In the genomic region with DNA sequence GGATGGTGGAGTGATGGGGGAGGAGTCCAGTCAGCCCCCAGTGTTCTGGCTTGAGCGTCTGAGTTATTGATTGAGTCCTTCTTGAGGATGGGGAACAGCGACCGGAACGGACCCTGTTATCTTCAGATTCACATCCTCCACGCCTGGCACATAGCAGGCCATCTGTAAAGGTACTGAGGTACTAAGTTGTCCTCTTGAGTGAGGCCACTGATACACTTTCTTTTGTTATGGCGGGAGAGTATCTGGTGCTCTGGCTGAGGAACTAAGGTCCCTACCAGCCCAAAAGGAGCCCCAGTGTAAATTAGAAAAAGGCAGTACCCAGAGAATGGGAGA, we compare ENCODE assay signal across 14 cellular contexts. TPM values are rescaled to one million over a fixed set of nuclear protein-coding genes. Genes with fewer than 3 reads are reported as not detected.
DNase-seq lines count a peak whose midpoint lies in the region; TF ChIP-seq lines count a peak whose summit lies in the region.
"Had no signal": no experiment of that assay in that cellular context is flagged by ENCODE, and none has a peak within 500 bp of the region (broad histone marks: within the 10 kb centered on the region; RNA-seq: fewer than 3 reads in every experiment).

No MANE protein-coding gene starts in this region.

- DNase-seq in ascending aorta (ENCODE audit: low spot score in 2 of 2) = no peak
- no peak for DNase-seq in fibroblast of mammary gland (ENCODE audit: low read depth)
- no peak for DNase-seq in GM10248 (ENCODE audit: extremely low spot score)
- no peak for DNase-seq in NCI-H128 (lab: John Stamatoyannopoulos, UW; ENCODE audit: unreplicated experiment)
- DNase-seq in spleen = no peak
- DNase-seq in DMS79 treated with DMSO at 0.1 percent for 48 hours (lab: John Stamatoyannopoulos, UW) = no peak
- DNase-seq: activated CD4-positive, alpha-beta memory T cell treated with anti-CD3 and anti-CD28 coated beads, Interleukin-2, amount 10 ng/mL, durations not matched to agents 7 days and 5 days; DMS79; NCI-H1092 treated with DMSO at 0.1 percent for 48 hours had no signal

- CTCF ChIA-PET in GM10248 (lab: Yijun Ruan, JAX) = no interaction called here

- 89 to 96% (median 91%) methylated on average over 6 of the region's 6 CpGs for WGBS in spleen, 5 donors

- peak overlapping the region; percentile 77; the same call in 1 of the 2 replicates for H3K9ac ChIP-seq in ES-I3 (ENCODE audit: low read depth, low read length)
- H3K9ac ChIP-seq: BLaER1 treated with 17β-estradiol and CSF1 and Interleukin-3, amounts not matched to agents 10 nM and 100 nM had no signal

- H3K9me3 ChIP-seq in ES-I3 (ENCODE audit: control insufficient read depth, insufficient read depth, low read length) = no peaks in the 10 kb centered on the region
- no peaks in the 10 kb centered on the region for H3K9me3 ChIP-seq in ascending aorta
- no peaks in the 10 kb centered on the region for H3K9me3 ChIP-seq in spleen

- H3K36me3 ChIP-seq in ES-I3 (ENCODE audit: insufficient read depth, low read length) = no peaks in the 10 kb centered on the region
- no peaks in the 10 kb centered on the region for H3K36me3 ChIP-seq in ascending aorta
- no peaks in the 10 kb centered on the region for H3K36me3 ChIP-seq in spleen
- H3K36me3 ChIP-seq: BLaER1 treated with 17β-estradiol and CSF1 and Interleukin-3, amounts not matched to agents 10 nM and 100 nM had no signal

- POLR2A ChIA-PET in GM10248 (lab: Yijun Ruan, JAX) = no interaction called here

- no peak for TF ChIP-seq CTCF in ascending aorta (IDR thresholded peaks at IDR 0.05)
- no peak for TF ChIP-seq CTCF in fibroblast of mammary gland (conservative IDR thresholded peaks at IDR 0.05; ENCODE audit: control insufficient read depth, insufficient read depth, low read depth, low read length)
- no peak for TF ChIP-seq CTCF in GM10248 (IDR thresholded peaks at IDR 0.05; ENCODE audit: control extremely low read depth, extremely low read depth, low read depth, missing control alignments)
- TF ChIP-seq CTCF in spleen (IDR thresholded peaks at IDR 0.05 in 8 of 11, conservative IDR thresholded peaks at IDR 0.05 in 3 of 11) = no peak

- intact Hi-C loops in ascending aorta (cut with DNase I) (loop anchor here (1.0 to 5.0 kb wide), 5 partner anchors 17 to 185 kb away; a partner anchor contains a TSS), spleen (cut with DNase I; ENCODE audit: low total_unique reads) (no loop called here)

- no peak for TF ChIP-seq POLR2A in spleen (IDR thresholded peaks at IDR 0.05)

- H3K27me3 ChIP-seq in ascending aorta (no peaks in the 10 kb centered on the region), spleen (replicated peaks in 1 of 7) (peaks cover 0 to 4% (median 0%) of the 10 kb centered on the region in 7 donors)
- H3K27me3 ChIP-seq: BLaER1 treated with 17β-estradiol and CSF1 and Interleukin-3, amounts not matched to agents 10 nM and 100 nM had no signal

- H3K27ac ChIP-seq in ascending aorta = peak overlapping the region; percentile 81 to 93
- peak overlapping the region in 15 of 21 experiments; percentile 53 to 89 (median 78) for H3K27ac ChIP-seq in skin epidermis
- no peak overlapping the region for H3K27ac ChIP-seq in spleen
- H3K27ac ChIP-seq: BLaER1 treated with 17β-estradiol and CSF1 and Interleukin-3, amounts not matched to agents 10 nM and 100 nM had no signal

- no peak overlapping the region for H3K4me3 ChIP-seq in ascending aorta
- H3K4me3 ChIP-seq in fibroblast of mammary gland (ENCODE audit: control insufficient read depth, low read depth, low read length) = peak overlapping the region; percentile 55
- peak overlapping the region in 3 of 7 experiments; percentile 3 to 25 (median 24) for H3K4me3 ChIP-seq in skin epidermis
- H3K4me3 ChIP-seq in spleen = no peak overlapping the region
- H3K4me3 ChIP-seq: BLaER1 treated with 17β-estradiol and CSF1 and Interleukin-3, amounts not matched to agents 10 nM and 100 nM had no signal

- H3K4me1 ChIP-seq in ES-I3 (ENCODE audit: insufficient read depth, low read length) (no peaks in the 10 kb centered on the region), ascending aorta (peaks cover 4 to 15% of the 10 kb centered on the region in 2 donors), spleen (peaks cover 7 to 17% (median 15%) of the 10 kb centered on the region in 6 donors)

RNA-seq across cellular contexts. Expression of a gene that starts 16.7 kb away (rescaled TPM):
- total RNA-seq in ascending aorta (6.2 TPM), spleen (1 to 10 TPM in 6 of 7 donors, under 1 TPM in 1; 0.92 to 4.4 (median 2.4) TPM)
- under 1 TPM; 0.15 to 0.42 (median 0.29) TPM for polyA plus RNA-seq in spleen
- total RNA-seq: H7, SK-MEL-5 had no signal

Comparison
In these comparisons a context has a peak if more than half of its experiments do, and no peak if none do; other contexts are left out.
1. H3K27ac ChIP-seq: peak in ascending aorta (2 of 2) and skin epidermis (15 of 21); none in spleen (0 of 8).